13 cellular contexts compared by ENCODE assay signal in the genomic region with DNA sequence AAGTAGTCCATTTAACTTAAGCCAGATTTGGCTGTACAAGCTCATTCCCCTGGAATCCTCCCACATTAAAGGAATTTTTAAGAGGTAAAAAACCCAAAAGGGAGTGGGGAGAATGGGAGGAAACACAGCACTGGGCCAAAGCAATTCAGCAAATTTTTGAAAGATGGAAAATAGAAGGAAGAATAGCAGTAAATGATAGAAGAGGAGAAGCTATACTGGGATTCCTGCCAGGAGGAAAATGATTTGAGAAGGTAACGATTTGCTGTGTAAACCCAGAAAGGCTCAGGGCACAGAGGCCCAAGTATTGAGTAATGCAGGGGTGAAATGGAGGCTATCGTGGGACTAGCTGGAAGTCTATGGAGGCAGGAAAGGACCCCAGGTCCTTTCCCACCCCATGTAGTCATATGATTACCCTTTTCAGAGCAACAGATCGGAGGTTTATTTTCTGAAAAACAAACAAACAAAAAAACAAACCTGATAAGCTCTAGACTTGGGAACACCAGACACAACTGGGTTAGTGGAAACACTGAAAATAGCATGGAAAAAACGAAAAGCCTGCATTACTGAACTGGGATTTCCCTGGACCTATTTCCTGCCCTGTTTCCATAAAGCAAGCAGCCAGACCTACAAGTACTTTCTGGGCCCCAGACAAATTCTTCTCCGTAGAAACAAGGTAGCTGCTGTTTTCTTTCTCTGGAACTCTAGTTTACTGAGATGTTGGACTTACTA.
DNase-seq lines count a peak whose midpoint lies in the region; ATAC-seq and TF ChIP-seq lines count a peak whose summit lies in the region.
"Had no signal": no experiment of that assay in that cellular context is flagged by ENCODE, and none has a peak within 500 bp of the region (broad histone marks: within the 10 kb centered on the region; RNA-seq: fewer than 3 reads in every experiment).

No MANE protein-coding gene starts in this region.

- no peak for ATAC-seq in activated CD8-positive, alpha-beta T cell treated with anti-CD3 and anti-CD28 coated beads, Interleukin-2, amount 10 ng/mL, durations not matched to agents 7 days and 5 days
- no peak for ATAC-seq in GM21825 (IDR thresholded peaks at IDR 0.05; ENCODE audit: unreplicated experiment)
- ATAC-seq: activated naive CD4-positive, alpha-beta T cell treated with anti-CD3 and anti-CD28 coated beads, Interleukin-2, amount 50 U/mL, for 72 hours had no signal

- intact Hi-C loops in vagina (cut with DNase I), result no loop called here

- H3K36me3 Mint-ChIP-seq in activated naive CD4-positive, alpha-beta T cell treated with anti-CD3 and anti-CD28 coated beads, Interleukin-2, amount 50 U/mL, for 24 hours, result peaks cover 18% of the 10 kb centered on the region
- H3K36me3 Mint-ChIP-seq in activated CD8-positive, alpha-beta T cell treated with anti-CD3 and anti-CD28 coated beads, Interleukin-2, amount 10 ng/mL, durations not matched to agents 7 days and 5 days (ENCODE audit: low read depth), result peaks cover 5% of the 10 kb centered on the region

- TF ChIP-seq CTCF in vagina (IDR thresholded peaks at IDR 0.05), result no peak

- TF ChIP-seq POLR2A in vagina (IDR thresholded peaks at IDR 0.05), result no peak

- CTCF ChIA-PET in activated CD8-positive, alpha-beta T cell treated with anti-CD3 and anti-CD28 coated beads, Interleukin-2, amount 10 ng/mL, durations not matched to agents 7 days and 5 days (lab: Charles Lee), result interaction anchor here (0.9 kb wide), 1 partner anchor 56 kb away, joined by 3 read pairs; no protein-coding TSS in a partner anchor

- no peaks in the 10 kb centered on the region for H3K9me3 Mint-ChIP-seq in activated naive CD4-positive, alpha-beta T cell treated with anti-CD3 and anti-CD28 coated beads, Interleukin-2, amount 50 U/mL, for 24 hours
- no peaks in the 10 kb centered on the region for H3K9me3 Mint-ChIP-seq in activated CD8-positive, alpha-beta T cell treated with anti-CD3 and anti-CD28 coated beads, Interleukin-2, amount 10 ng/mL, durations not matched to agents 7 days and 5 days (ENCODE audit: insufficient read depth)
- H3K9me3 Mint-ChIP-seq: activated naive CD4-positive, alpha-beta T cell treated with anti-CD3 and anti-CD28 coated beads, Interleukin-2, amount 50 U/mL, for 72 hours; IgD-negative memory B cell had no signal

- DNase-seq in activated naive CD4-positive, alpha-beta T cell (lab: John Stamatoyannopoulos, UW), result no peak
- DNase-seq in epithelial cell of prostate (ENCODE audit: low read depth, low spot score), result no peak
- no peak for DNase-seq in vagina (ENCODE audit: extremely low spot score in 2 of 2)
- DNase-seq in T-helper 2 cell, result no peak
- no peak for DNase-seq in activated CD8-positive, alpha-beta T cell treated with anti-CD3 and anti-CD28 coated beads, Interleukin-2, amount 10 ng/mL, durations not matched to agents 7 days and 5 days
- DNase-seq: activated CD8-positive, alpha-beta memory T cell treated with anti-CD3 and anti-CD28 coated beads for 24 hours; GOT3; NCI-H187 treated with DMSO at 0.1 percent for 48 hours had no signal

- H3K27ac ChIP-seq in epithelial cell of prostate (peak overlapping the region; percentile 97), muscle layer of duodenum (ENCODE audit: low read length) (peak overlapping the region; percentile 71), vagina (peak overlapping the region; percentile 66)

- H3K9me3 ChIP-seq in muscle layer of duodenum (ENCODE audit: control insufficient read depth in 1 of 2, low read length in 2 of 2), result no peaks in the 10 kb centered on the region
- H3K9me3 ChIP-seq in vagina, result no peaks in the 10 kb centered on the region

- H3K4me3 ChIP-seq in muscle layer of duodenum (ENCODE audit: low read depth in 1 of 2, low read length in 2 of 2) (no peak overlapping the region), vagina (no peak overlapping the region)

- no peak overlapping the region for H3K4me3 Mint-ChIP-seq in activated naive CD4-positive, alpha-beta T cell treated with anti-CD3 and anti-CD28 coated beads, Interleukin-2, amount 50 U/mL, for 24 hours
- H3K4me3 Mint-ChIP-seq in activated CD8-positive, alpha-beta T cell treated with anti-CD3 and anti-CD28 coated beads, Interleukin-2, amount 10 ng/mL, durations not matched to agents 7 days and 5 days, result no peak overlapping the region
- H3K4me3 Mint-ChIP-seq: IgD-negative memory B cell had no signal

- H3K4me1 ChIP-seq in muscle layer of duodenum (ENCODE audit: control insufficient read depth in 1 of 2, insufficient read depth in 2 of 2, low read length in 2 of 2) (peaks cover 8 to 21% of the 10 kb centered on the region in 2 donors), vagina (peaks cover 50% of the 10 kb centered on the region)

- no peaks in the 10 kb centered on the region for H3K27me3 ChIP-seq in muscle layer of duodenum (ENCODE audit: low read depth, low read length)
- no peaks in the 10 kb centered on the region for H3K27me3 ChIP-seq in vagina

- H3K27ac Mint-ChIP-seq in activated naive CD4-positive, alpha-beta T cell treated with anti-CD3 and anti-CD28 coated beads, Interleukin-2, amount 50 U/mL, for 24 hours, result peak overlapping the region; percentile 70
- H3K27ac Mint-ChIP-seq in activated CD8-positive, alpha-beta T cell treated with anti-CD3 and anti-CD28 coated beads, Interleukin-2, amount 10 ng/mL, durations not matched to agents 7 days and 5 days, result no peak overlapping the region

- H3K27me3 Mint-ChIP-seq in activated naive CD4-positive, alpha-beta T cell treated with anti-CD3 and anti-CD28 coated beads, Interleukin-2, amount 50 U/mL, for 24 hours, result no peaks in the 10 kb centered on the region
- H3K27me3 Mint-ChIP-seq in activated CD8-positive, alpha-beta T cell treated with anti-CD3 and anti-CD28 coated beads, Interleukin-2, amount 10 ng/mL, durations not matched to agents 7 days and 5 days (ENCODE audit: low read depth), result no peaks in the 10 kb centered on the region
- H3K27me3 Mint-ChIP-seq: IgD-negative memory B cell had no signal

- H3K36me3 ChIP-seq in muscle layer of duodenum (ENCODE audit: control insufficient read depth in 1 of 2, insufficient read depth in 2 of 2, low read length in 2 of 2), result peaks cover 14 to 17% of the 10 kb centered on the region in 2 donors
- peaks cover 0 to 17% of the 10 kb centered on the region in 2 donors for H3K36me3 ChIP-seq in vagina

- POLR2A ChIA-PET in activated CD8-positive, alpha-beta T cell treated with anti-CD3 and anti-CD28 coated beads, Interleukin-2, amount 10 ng/mL, durations not matched to agents 7 days and 5 days (lab: Charles Lee), result no interaction called here

- H3K4me1 Mint-ChIP-seq in activated naive CD4-positive, alpha-beta T cell treated with anti-CD3 and anti-CD28 coated beads, Interleukin-2, amount 50 U/mL, for 24 hours, result peaks cover 10% of the 10 kb centered on the region
- no peaks in the 10 kb centered on the region for H3K4me1 Mint-ChIP-seq in activated CD8-positive, alpha-beta T cell treated with anti-CD3 and anti-CD28 coated beads, Interleukin-2, amount 10 ng/mL, durations not matched to agents 7 days and 5 days (ENCODE audit: low read depth)
